ENCODE assay signal across 27 cellular contexts in genomic region chr5:179239256-179240135, GRCh38.
DNase-seq lines count a peak whose midpoint lies in the region; ATAC-seq and TF ChIP-seq lines count a peak whose summit lies in the region.
"Had no signal": no experiment of that assay in that cellular context is flagged by ENCODE, and none has a peak within 500 bp of the region (broad histone marks: within the 10 kb centered on the region; RNA-seq: fewer than 3 reads in every experiment).

No MANE protein-coding gene starts in this region.

- H3K4me1 Mint-ChIP-seq in activated naive CD4-positive, alpha-beta T cell treated with anti-CD3 and anti-CD28 coated beads, Interleukin-2, amount 10 ng/mL, durations not matched to agents 7 days and 5 days = no peaks in the 10 kb centered on the region
- peaks cover 28 to 29% of the 10 kb centered on the region in 2 experiments for H3K4me1 Mint-ChIP-seq in H9

- H2AK5ac ChIP-seq in H9 (ENCODE audit: insufficient read length, low read length) = no peak overlapping the region

- no peak for TF ChIP-seq POLR2A in sigmoid colon (IDR thresholded peaks at IDR 0.05)

- TF ChIP-seq CTCF in H9 (conservative IDR thresholded peaks at IDR 0.05) (no peak), sigmoid colon (IDR thresholded peaks at IDR 0.05) (no peak)

- H3K9ac ChIP-seq in H9 (ENCODE audit: extremely low read depth, insufficient read length, low read length) = no peak overlapping the region

- H3K18ac ChIP-seq in H9 (ENCODE audit: insufficient read length, low read depth, low read length) = no peak overlapping the region

- H3K23me2 ChIP-seq in H9 (ENCODE audit: insufficient read length, low read depth, low read length, poor library complexity, severe bottlenecking) = no peaks in the 10 kb centered on the region

- no peak overlapping the region for H3K4me3 Mint-ChIP-seq in activated naive CD4-positive, alpha-beta T cell treated with anti-CD3 and anti-CD28 coated beads, Interleukin-2, amount 10 ng/mL, durations not matched to agents 7 days and 5 days
- H3K4me3 Mint-ChIP-seq in H9 = no peak overlapping the region
- H3K4me3 Mint-ChIP-seq: CD8-positive, alpha-beta T cell; nephron; stimulated activated naive CD8-positive, alpha-beta T cell treated with anti-CD3 and anti-CD28 coated beads, Interleukin-15, Interleukin-2, amounts not matched to agents 100 ng/mL and 50 ng/mL, for 24 hours had no signal

- no peaks in the 10 kb centered on the region for H3K36me3 ChIP-seq in sigmoid colon
- H3K36me3 ChIP-seq: brain microvascular endothelial cell, HAP-1, SJCRH30 had no signal

- H3K27me3 Mint-ChIP-seq in activated naive CD4-positive, alpha-beta T cell treated with anti-CD3 and anti-CD28 coated beads, Interleukin-2, amount 10 ng/mL, durations not matched to agents 7 days and 5 days = peaks cover 4% of the 10 kb centered on the region
- H3K27me3 Mint-ChIP-seq in H9 (ENCODE audit: low read depth) = peaks cover 3% of the 10 kb centered on the region

- no peak overlapping the region for H2BK5ac ChIP-seq in H9 (ENCODE audit: insufficient read length, low read length)

- no peak overlapping the region for H3K4me2 ChIP-seq in H9 (ENCODE audit: insufficient read depth, insufficient read length, low read length)
- H3K4me2 ChIP-seq: A549 had no signal

- no peak overlapping the region for H2BK120ac ChIP-seq in H9 (ENCODE audit: low read depth, low read length, poor library complexity, severe bottlenecking)

- H3K14ac ChIP-seq in H9 (ENCODE audit: insufficient read depth, low read length) = no peak overlapping the region

- no peak overlapping the region for H3K23ac ChIP-seq in H9 (ENCODE audit: insufficient read length, low read depth, low read length)

- H3K36me3 Mint-ChIP-seq in activated naive CD4-positive, alpha-beta T cell treated with anti-CD3 and anti-CD28 coated beads, Interleukin-2, amount 10 ng/mL, durations not matched to agents 7 days and 5 days = no peaks in the 10 kb centered on the region
- peaks cover 1 to 5% (median 4%) of the 10 kb centered on the region in 3 experiments; a peak in 5 of 7 replicates for H3K36me3 Mint-ChIP-seq in H9 (ENCODE audit: insufficient read depth in 1 of 3, low read depth in 3 of 3)
- H3K36me3 Mint-ChIP-seq: CD8-positive, alpha-beta T cell had no signal

- peaks cover 4% of the 10 kb centered on the region; the same call in 1 of the 2 replicates for H3K4me1 ChIP-seq in H9 (ENCODE audit: insufficient read depth, low read length)
- peaks cover 2% of the 10 kb centered on the region for H3K4me1 ChIP-seq in right cardiac atrium (ENCODE audit: control insufficient read depth, insufficient read depth, low read length)
- H3K4me1 ChIP-seq in sigmoid colon = no peaks in the 10 kb centered on the region
- H3K4me1 ChIP-seq: A549, HAP-1, SJCRH30 had no signal

- no peak for TF ChIP-seq EP300 in sigmoid colon (IDR thresholded peaks at IDR 0.05)

- H3K79me2 ChIP-seq in H9 (ENCODE audit: insufficient read depth, low read length) = no peaks in the 10 kb centered on the region

- no peak overlapping the region for H4K8ac ChIP-seq in H9 (replicated peaks; ENCODE audit: insufficient read length, low read depth, low read length)

- intact Hi-C loops in right cardiac atrium (cut with DNase I) = no loop called here
- intact Hi-C loops in sigmoid colon (cut with DNase I) = no loop called here

- peak; percentile 13 for DNase-seq in activated naive CD4-positive, alpha-beta T cell treated with anti-CD3 and anti-CD28 coated beads, Interleukin-2, amount 10 ng/mL, durations not matched to agents 7 days and 5 days
- no peak for DNase-seq in activated naive CD4-positive, alpha-beta T cell (lab: John Stamatoyannopoulos, UW)
- DNase-seq in H9 (peak; percentile 13), right cardiac atrium (peak in 2 of 3 donors; percentile 19 to 41), sigmoid colon (peak; percentile 50)
- DNase-seq in activated CD4-positive, alpha-beta T cell treated with anti-CD3 and anti-CD28 coated beads, Interleukin-2, amount 50 U/mL, for 48 hours = no peak
- DNase-seq: activated CD4-positive, alpha-beta T cell treated with anti-CD3 and anti-CD28 coated beads, Interleukin-2, amount 50 U/mL, for 4 hours; activated gamma-delta T cell; AML-193; brain microvascular endothelial cell; CD8-positive, alpha-beta T cell; DMS 273 treated with DMSO at 0.1 percent for 48 hours; EL; NCI-H1105; NCI-H1930; NCI-H526 treated with DMSO at 0.1 percent for 48 hours; SJCRH30; T1000 had no signal

- H3K9me3 ChIP-seq in H9 (ENCODE audit: control insufficient read depth, low read depth, low read length) = no peaks in the 10 kb centered on the region
- no peaks in the 10 kb centered on the region for H3K9me3 ChIP-seq in right cardiac atrium (ENCODE audit: control insufficient read depth, low read length)
- no peaks in the 10 kb centered on the region for H3K9me3 ChIP-seq in sigmoid colon
- H3K9me3 ChIP-seq: HAP-1, SJCRH30 had no signal

- H3T11ph ChIP-seq in H9 (ENCODE audit: low read length) = no peak overlapping the region

- H3K4me3 ChIP-seq in right cardiac atrium (ENCODE audit: low read length) = no peak overlapping the region
- H3K4me3 ChIP-seq in sigmoid colon = no peak overlapping the region
- H3K4me3 ChIP-seq: A549, HAP-1, lung, SJCRH30 had no signal

- H3K27ac Mint-ChIP-seq in activated naive CD4-positive, alpha-beta T cell treated with anti-CD3 and anti-CD28 coated beads, Interleukin-2, amount 10 ng/mL, durations not matched to agents 7 days and 5 days = no peak overlapping the region
- peak overlapping the region in 2 of 3 experiments; percentile 5 to 6; a peak in 2 of 7 replicates for H3K27ac Mint-ChIP-seq in H9
- H3K27ac Mint-ChIP-seq: CD8-positive, alpha-beta T cell; nephron; stimulated activated naive CD8-positive, alpha-beta T cell treated with anti-CD3 and anti-CD28 coated beads, Interleukin-15, Interleukin-2, amounts not matched to agents 100 ng/mL and 50 ng/mL, for 24 hours had no signal

- no peaks in the 10 kb centered on the region for H3K79me1 ChIP-seq in H9 (ENCODE audit: insufficient read depth, low read depth, low read length, poor library complexity, severe bottlenecking)

- no peak overlapping the region for H3K27ac ChIP-seq in H9 (ENCODE audit: insufficient read length, low read depth, low read length)
- H3K27ac ChIP-seq in right cardiac atrium (ENCODE audit: low read length) = no peak overlapping the region
- H3K27ac ChIP-seq in sigmoid colon = no peak overlapping the region
- H3K27ac ChIP-seq: A549, brain microvascular endothelial cell, epithelial cell of prostate, SJCRH30 had no signal

- H3K56ac ChIP-seq in H9 (ENCODE audit: insufficient read length, low read depth, low read length) = no peak overlapping the region

- H3K27me3 ChIP-seq in H9 (ENCODE audit: insufficient read depth, low read length) (no peaks in the 10 kb centered on the region), right cardiac atrium (ENCODE audit: control insufficient read depth, insufficient read depth) (no peaks in the 10 kb centered on the region), sigmoid colon (no peaks in the 10 kb centered on the region)
- H3K27me3 ChIP-seq: brain microvascular endothelial cell, SJCRH30 had no signal

- ATAC-seq in right cardiac atrium (no peak), GM21390 (IDR thresholded peaks at IDR 0.05; ENCODE audit: unreplicated experiment) (no peak), GM18519 (IDR thresholded peaks at IDR 0.05; ENCODE audit: low FRiP score, unreplicated experiment) (no peak)
- ATAC-seq: A549; CD8-positive, alpha-beta T cell; Panc1 had no signal

- no peak overlapping the region for H3K4ac ChIP-seq in H9 (ENCODE audit: low read depth, low read length)

- peaks cover 23% of the 10 kb centered on the region for H3K9me3 Mint-ChIP-seq in activated naive CD4-positive, alpha-beta T cell treated with anti-CD3 and anti-CD28 coated beads, Interleukin-2, amount 10 ng/mL, durations not matched to agents 7 days and 5 days
- H3K9me3 Mint-ChIP-seq in H9 = peaks cover 6 to 9% of the 10 kb centered on the region in 2 experiments; a peak in 4 of 5 replicates
- H3K9me3 Mint-ChIP-seq: CD8-positive, alpha-beta T cell had no signal

- H4K5ac ChIP-seq in H9 (ENCODE audit: insufficient read length, low read depth, low read length) = no peak overlapping the region

- H4K20me1 ChIP-seq in H9 (ENCODE audit: control insufficient read depth, insufficient read depth, insufficient read length) = no peaks in the 10 kb centered on the region

- H4K91ac ChIP-seq in H9 (ENCODE audit: insufficient read length, low read depth, low read length) = no peak overlapping the region

- H2BK20ac ChIP-seq in H9 (ENCODE audit: low read depth, low read length, poor library complexity, severe bottlenecking) = no peak overlapping the region

- CTCF ChIA-PET in activated naive CD4-positive, alpha-beta T cell treated with anti-CD3 and anti-CD28 coated beads, Interleukin-2, amount 10 ng/mL, durations not matched to agents 7 days and 5 days (lab: Charles Lee) = no interaction called here

- H2BK15ac ChIP-seq in H9 (ENCODE audit: low read depth, low read length) = no peak overlapping the region

- no peak overlapping the region for H2AFZ ChIP-seq in H9 (ENCODE audit: low read length)

- no peak overlapping the region for H2BK12ac ChIP-seq in H9 (ENCODE audit: insufficient read length, low read depth, low read length)

- WGBS in H9 (ENCODE audit: extremely low coverage, insufficient read length, low lambda C conversion rate) = no CpG with 5 or more reads among the region's 23 CpGs
- WGBS in right cardiac atrium = 90% methylated on average over 23 of the region's 23 CpGs
- WGBS in sigmoid colon, 2 donors = 87 to 92% methylated on average over 23 of the region's 23 CpGs

Comparison
In these comparisons a context has a peak if more than half of its experiments do, and no peak if none do; other contexts are left out.
1. DNase-seq: peak in activated naive CD4-positive, alpha-beta T cell treated with anti-CD3 and anti-CD28 coated beads, Interleukin-2, amount 10 ng/mL, durations not matched to agents 7 days and 5 days (single experiment), H9 (single experiment), right cardiac atrium (2 of 3) and sigmoid colon (single experiment); none in activated naive CD4-positive, alpha-beta T cell (0 of 4) and activated CD4-positive, alpha-beta T cell treated with anti-CD3 and anti-CD28 coated beads, Interleukin-2, amount 50 U/mL, for 48 hours (0 of 2).